ENCODE assay signal across 1 cellular context in genomic region chr2:183078467-183079334, GRCh38.
A peak's percentile ranks its signal among the peaks of the same experiment; 100 is the strongest.
TF ChIP-seq lines count a peak whose summit lies in the region.

Gene DUSP19, plus strand, starts transcription at chr2:183078747. Its CDS starts 187 bp downstream, at chr2:183078934.

TF ChIP-seq in HepG2, 621 proteins besides CTCF, POLR2A, EP300 and RAD21 (continued from another document and continues in another):
- TF ChIP-seq, protein P1, sequence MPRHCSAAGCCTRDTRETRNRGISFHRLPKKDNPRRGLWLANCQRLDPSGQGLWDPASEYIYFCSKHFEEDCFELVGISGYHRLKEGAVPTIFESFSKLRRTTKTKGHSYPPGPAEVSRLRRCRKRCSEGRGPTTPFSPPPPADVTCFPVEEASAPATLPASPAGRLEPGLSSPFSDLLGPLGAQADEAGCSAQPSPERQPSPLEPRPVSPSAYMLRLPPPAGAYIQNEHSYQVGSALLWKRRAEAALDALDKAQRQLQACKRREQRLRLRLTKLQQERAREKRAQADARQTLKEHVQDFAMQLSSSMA (CRISPR knock-in tag; IDR thresholded peaks at IDR 0.05): 0 out of 2 replicates have a peak, but pooled peaks have one; percentile 43
- TF ChIP-seq RFXAP (CRISPR knock-in tag; IDR thresholded peaks at IDR 0.05; ENCODE audit: borderline replicate concordance) (peak; percentile 83), HBP1 (CRISPR knock-in tag; IDR thresholded peaks at IDR 0.05; ENCODE audit: low read depth) (peak; percentile 73), IKZF4 (CRISPR knock-in tag; IDR thresholded peaks at IDR 0.05; ENCODE audit: borderline replicate concordance, low read depth, not compliant biosample characterization) (peak; percentile 25), ELF3 (CRISPR knock-in tag; IDR thresholded peaks at IDR 0.05) (0 out of 2 replicates have a peak, but pooled peaks have one; percentile 41), TGIF2 (CRISPR knock-in tag; IDR thresholded peaks at IDR 0.05) (peak; percentile 74; the same call in 1 of the 2 replicates), YY1 (IDR thresholded peaks at IDR 0.05; ENCODE audit: insufficient read depth, insufficient replicate concordance, low read depth, low read length) (no peak), ZNF672 (CRISPR knock-in tag; IDR thresholded peaks at IDR 0.05) (0 out of 2 replicates have a peak, but pooled peaks have one; percentile 34), DBP (CRISPR knock-in tag; IDR thresholded peaks at IDR 0.05; ENCODE audit: not compliant biosample characterization) (peak; percentile 75), CBX5 (CRISPR knock-in tag; IDR thresholded peaks at IDR 0.05; ENCODE audit: borderline replicate concordance) (peak; percentile 19; the same call in 1 of the 2 replicates), MAX (IDR thresholded peaks at IDR 0.05) (peak; percentile 86), PRDM10 (CRISPR knock-in tag; IDR thresholded peaks at IDR 0.05; ENCODE audit: low read depth) (no peak), KAT8 (CRISPR knock-in tag; IDR thresholded peaks at IDR 0.05) (peak; percentile 98), IRF2 (CRISPR knock-in tag; IDR thresholded peaks at IDR 0.05) (peak; percentile 77; the same call in 1 of the 2 replicates), SETDB1 (CRISPR knock-in tag; IDR thresholded peaks at IDR 0.05; ENCODE audit: borderline replicate concordance) (0 out of 2 replicates have a peak, but pooled peaks have one; percentile 70), ZSCAN21 (CRISPR knock-in tag; IDR thresholded peaks at IDR 0.05; ENCODE audit: borderline replicate concordance) (0 out of 2 replicates have a peak, but pooled peaks have one; percentile 26), AGO2 (optimal IDR thresholded peaks at IDR 0.05; ENCODE audit: low read depth, low read length) (no peak), MTF2 (CRISPR knock-in tag; IDR thresholded peaks at IDR 0.05; ENCODE audit: borderline replicate concordance) (peak; percentile 61; the same call in 1 of the 2 replicates), TMF1 (CRISPR knock-in tag; IDR thresholded peaks at IDR 0.05; ENCODE audit: low read depth) (peak; percentile 37; the same call in 1 of the 2 replicates), REPIN1 (CRISPR knock-in tag; IDR thresholded peaks at IDR 0.05; ENCODE audit: borderline replicate concordance, low read depth) (0 out of 2 replicates have a peak, but pooled peaks have one; percentile 34), THRA (CRISPR knock-in tag; IDR thresholded peaks at IDR 0.05; ENCODE audit: borderline replicate concordance) (peak; percentile 35; the same call in 1 of the 2 replicates), ASH2L (IDR thresholded peaks at IDR 0.05; ENCODE audit: insufficient read length, low read depth, low read length) (peak; percentile 78), DRAP1 (CRISPR knock-in tag; IDR thresholded peaks at IDR 0.05) (peak; percentile 86), ELF4 (CRISPR knock-in tag; IDR thresholded peaks at IDR 0.05; ENCODE audit: borderline replicate concordance) (peak; percentile 79), MXD1 (CRISPR knock-in tag; IDR thresholded peaks at IDR 0.05) (0 out of 2 replicates have a peak, but pooled peaks have one; percentile 46), ZNF121 (CRISPR knock-in tag; IDR thresholded peaks at IDR 0.05) (no peak), HMGXB4 (CRISPR knock-in tag; IDR thresholded peaks at IDR 0.05; ENCODE audit: borderline replicate concordance in 1 of 2, low read depth in 1 of 2) (peak; percentile 19 to 59; a peak in 3 of 4 replicates), ZBTB43 (CRISPR knock-in tag; conservative IDR thresholded peaks at IDR 0.05) (0 out of 2 replicates have a peak, but pooled peaks have one; percentile 13), MED1 (CRISPR knock-in tag; IDR thresholded peaks at IDR 0.05) (peak; percentile 60), SP2 (CRISPR knock-in tag; IDR thresholded peaks at IDR 0.05) (no peak)
- TF ChIP-seq, protein P2, sequence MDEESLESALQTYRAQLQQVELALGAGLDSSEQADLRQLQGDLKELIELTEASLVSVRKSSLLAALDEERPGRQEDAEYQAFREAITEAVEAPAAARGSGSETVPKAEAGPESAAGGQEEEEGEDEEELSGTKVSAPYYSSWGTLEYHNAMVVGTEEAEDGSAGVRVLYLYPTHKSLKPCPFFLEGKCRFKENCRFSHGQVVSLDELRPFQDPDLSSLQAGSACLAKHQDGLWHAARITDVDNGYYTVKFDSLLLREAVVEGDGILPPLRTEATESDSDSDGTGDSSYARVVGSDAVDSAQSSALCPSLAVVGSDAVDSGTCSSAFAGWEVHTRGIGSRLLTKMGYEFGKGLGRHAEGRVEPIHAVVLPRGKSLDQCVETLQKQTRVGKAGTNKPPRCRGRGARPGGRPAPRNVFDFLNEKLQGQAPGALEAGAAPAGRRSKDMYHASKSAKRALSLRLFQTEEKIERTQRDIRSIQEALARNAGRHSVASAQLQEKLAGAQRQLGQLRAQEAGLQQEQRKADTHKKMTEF (CRISPR knock-in tag; IDR thresholded peaks at IDR 0.05): peak; percentile 73; the same call in 1 of the 2 replicates
- TF ChIP-seq, protein P3, sequence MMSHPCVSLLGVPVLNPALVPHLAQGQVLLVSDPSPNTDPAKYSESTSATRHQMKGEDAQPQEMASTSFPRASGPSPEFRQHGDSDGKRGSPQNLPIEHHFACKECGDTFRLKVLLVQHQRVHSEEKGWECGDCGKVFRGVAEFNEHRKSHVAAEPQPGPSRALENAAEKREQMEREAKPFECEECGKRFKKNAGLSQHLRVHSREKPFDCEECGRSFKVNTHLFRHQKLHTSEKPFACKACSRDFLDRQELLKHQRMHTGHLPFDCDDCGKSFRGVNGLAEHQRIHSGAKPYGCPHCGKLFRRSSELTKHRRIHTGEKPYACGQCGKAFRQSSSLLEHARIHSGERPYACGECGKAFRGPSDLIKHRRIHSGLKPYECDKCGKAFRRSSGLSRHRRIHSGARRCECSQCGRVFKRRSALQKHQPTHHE (CRISPR knock-in tag; IDR thresholded peaks at IDR 0.05; ENCODE audit: borderline replicate concordance): peak; percentile 84; the same call in 1 of the 2 replicates
- TF ChIP-seq, protein P4, sequence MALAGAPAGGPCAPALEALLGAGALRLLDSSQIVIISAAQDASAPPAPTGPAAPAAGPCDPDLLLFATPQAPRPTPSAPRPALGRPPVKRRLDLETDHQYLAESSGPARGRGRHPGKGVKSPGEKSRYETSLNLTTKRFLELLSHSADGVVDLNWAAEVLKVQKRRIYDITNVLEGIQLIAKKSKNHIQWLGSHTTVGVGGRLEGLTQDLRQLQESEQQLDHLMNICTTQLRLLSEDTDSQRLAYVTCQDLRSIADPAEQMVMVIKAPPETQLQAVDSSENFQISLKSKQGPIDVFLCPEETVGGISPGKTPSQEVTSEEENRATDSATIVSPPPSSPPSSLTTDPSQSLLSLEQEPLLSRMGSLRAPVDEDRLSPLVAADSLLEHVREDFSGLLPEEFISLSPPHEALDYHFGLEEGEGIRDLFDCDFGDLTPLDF (CRISPR knock-in tag; IDR thresholded peaks at IDR 0.05): peak; percentile 50; the same call in 1 of the 2 replicates
- TF ChIP-seq, protein P5, sequence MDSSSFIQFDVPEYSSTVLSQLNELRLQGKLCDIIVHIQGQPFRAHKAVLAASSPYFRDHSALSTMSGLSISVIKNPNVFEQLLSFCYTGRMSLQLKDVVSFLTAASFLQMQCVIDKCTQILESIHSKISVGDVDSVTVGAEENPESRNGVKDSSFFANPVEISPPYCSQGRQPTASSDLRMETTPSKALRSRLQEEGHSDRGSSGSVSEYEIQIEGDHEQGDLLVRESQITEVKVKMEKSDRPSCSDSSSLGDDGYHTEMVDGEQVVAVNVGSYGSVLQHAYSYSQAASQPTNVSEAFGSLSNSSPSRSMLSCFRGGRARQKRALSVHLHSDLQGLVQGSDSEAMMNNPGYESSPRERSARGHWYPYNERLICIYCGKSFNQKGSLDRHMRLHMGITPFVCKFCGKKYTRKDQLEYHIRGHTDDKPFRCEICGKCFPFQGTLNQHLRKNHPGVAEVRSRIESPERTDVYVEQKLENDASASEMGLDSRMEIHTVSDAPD (CRISPR knock-in tag; IDR thresholded peaks at IDR 0.05): peak; percentile 36
- TF ChIP-seq, protein P6, sequence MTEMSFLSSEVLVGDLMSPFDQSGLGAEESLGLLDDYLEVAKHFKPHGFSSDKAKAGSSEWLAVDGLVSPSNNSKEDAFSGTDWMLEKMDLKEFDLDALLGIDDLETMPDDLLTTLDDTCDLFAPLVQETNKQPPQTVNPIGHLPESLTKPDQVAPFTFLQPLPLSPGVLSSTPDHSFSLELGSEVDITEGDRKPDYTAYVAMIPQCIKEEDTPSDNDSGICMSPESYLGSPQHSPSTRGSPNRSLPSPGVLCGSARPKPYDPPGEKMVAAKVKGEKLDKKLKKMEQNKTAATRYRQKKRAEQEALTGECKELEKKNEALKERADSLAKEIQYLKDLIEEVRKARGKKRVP (CRISPR knock-in tag; IDR thresholded peaks at IDR 0.05): peak in 1 of 2 experiments; percentile 64; a peak in 1 of 4 replicates
